ENCODE assay signal across 2 cellular contexts in genomic region chr19:35470128-35470527, GRCh38.
TF ChIP-seq lines count a peak whose summit lies in the region.

No MANE protein-coding gene starts in this region.

TF ChIP-seq in A549, 52 proteins besides CTCF, POLR2A, EP300 and RAD21:
- no peak for TF ChIP-seq PHF8 (IDR thresholded peaks at IDR 0.05; ENCODE audit: borderline replicate concordance, low read depth)
- no peak for TF ChIP-seq ZSCAN20 (CRISPR knock-in tag; IDR thresholded peaks at IDR 0.05)
- TF ChIP-seq ESRRA (IDR thresholded peaks at IDR 0.05; ENCODE audit: borderline replicate concordance, low read length): no peak
- TF ChIP-seq FOSB (CRISPR knock-in tag; IDR thresholded peaks at IDR 0.05): no peak
- no peak for TF ChIP-seq JUN (IDR thresholded peaks at IDR 0.05)
- no peak for TF ChIP-seq SMC3 (IDR thresholded peaks at IDR 0.05)
- no peak for TF ChIP-seq EHMT2 (IDR thresholded peaks at IDR 0.05; ENCODE audit: low read depth)
- TF ChIP-seq CBX8 (IDR thresholded peaks at IDR 0.05): no peak
- TF ChIP-seq, protein P1, sequence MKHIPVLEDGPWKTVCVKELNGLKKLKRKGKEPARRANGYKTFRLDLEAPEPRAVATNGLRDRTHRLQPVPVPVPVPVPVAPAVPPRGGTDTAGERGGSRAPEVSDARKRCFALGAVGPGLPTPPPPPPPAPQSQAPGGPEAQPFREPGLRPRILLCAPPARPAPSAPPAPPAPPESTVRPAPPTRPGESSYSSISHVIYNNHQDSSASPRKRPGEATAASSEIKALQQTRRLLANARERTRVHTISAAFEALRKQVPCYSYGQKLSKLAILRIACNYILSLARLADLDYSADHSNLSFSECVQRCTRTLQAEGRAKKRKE (CRISPR knock-in tag; IDR thresholded peaks at IDR 0.05; ENCODE audit: low read depth): no peak
- no peak for TF ChIP-seq TP53 (CRISPR knock-in tag; IDR thresholded peaks at IDR 0.05)
- TF ChIP-seq, protein P2, sequence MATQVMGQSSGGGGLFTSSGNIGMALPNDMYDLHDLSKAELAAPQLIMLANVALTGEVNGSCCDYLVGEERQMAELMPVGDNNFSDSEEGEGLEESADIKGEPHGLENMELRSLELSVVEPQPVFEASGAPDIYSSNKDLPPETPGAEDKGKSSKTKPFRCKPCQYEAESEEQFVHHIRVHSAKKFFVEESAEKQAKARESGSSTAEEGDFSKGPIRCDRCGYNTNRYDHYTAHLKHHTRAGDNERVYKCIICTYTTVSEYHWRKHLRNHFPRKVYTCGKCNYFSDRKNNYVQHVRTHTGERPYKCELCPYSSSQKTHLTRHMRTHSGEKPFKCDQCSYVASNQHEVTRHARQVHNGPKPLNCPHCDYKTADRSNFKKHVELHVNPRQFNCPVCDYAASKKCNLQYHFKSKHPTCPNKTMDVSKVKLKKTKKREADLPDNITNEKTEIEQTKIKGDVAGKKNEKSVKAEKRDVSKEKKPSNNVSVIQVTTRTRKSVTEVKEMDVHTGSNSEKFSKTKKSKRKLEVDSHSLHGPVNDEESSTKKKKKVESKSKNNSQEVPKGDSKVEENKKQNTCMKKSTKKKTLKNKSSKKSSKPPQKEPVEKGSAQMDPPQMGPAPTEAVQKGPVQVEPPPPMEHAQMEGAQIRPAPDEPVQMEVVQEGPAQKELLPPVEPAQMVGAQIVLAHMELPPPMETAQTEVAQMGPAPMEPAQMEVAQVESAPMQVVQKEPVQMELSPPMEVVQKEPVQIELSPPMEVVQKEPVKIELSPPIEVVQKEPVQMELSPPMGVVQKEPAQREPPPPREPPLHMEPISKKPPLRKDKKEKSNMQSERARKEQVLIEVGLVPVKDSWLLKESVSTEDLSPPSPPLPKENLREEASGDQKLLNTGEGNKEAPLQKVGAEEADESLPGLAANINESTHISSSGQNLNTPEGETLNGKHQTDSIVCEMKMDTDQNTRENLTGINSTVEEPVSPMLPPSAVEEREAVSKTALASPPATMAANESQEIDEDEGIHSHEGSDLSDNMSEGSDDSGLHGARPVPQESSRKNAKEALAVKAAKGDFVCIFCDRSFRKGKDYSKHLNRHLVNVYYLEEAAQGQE (IDR thresholded peaks at IDR 0.05): no peak
- no peak for TF ChIP-seq CHD2 (IDR thresholded peaks at IDR 0.05; ENCODE audit: low read length, partially characterized antibody)
- TF ChIP-seq FOXS1 (CRISPR knock-in tag; IDR thresholded peaks at IDR 0.05): no peak
- no peak for TF ChIP-seq CEBPB (IDR thresholded peaks at IDR 0.05)
- TF ChIP-seq BHLHE40 (IDR thresholded peaks at IDR 0.05; ENCODE audit: low read depth, low read length): no peak
- no peak for TF ChIP-seq MYC (IDR thresholded peaks at IDR 0.05; ENCODE audit: borderline replicate concordance, low read length)
- TF ChIP-seq FOSL2 (IDR thresholded peaks at IDR 0.05): no peak
- no peak for TF ChIP-seq FOSL2 (CRISPR knock-in tag; IDR thresholded peaks at IDR 0.05)
- TF ChIP-seq NR3C1 (IDR thresholded peaks at IDR 0.05): no peak
- no peak for TF ChIP-seq JUNB (IDR thresholded peaks at IDR 0.05)

TF ChIP-seq in GM12878, 131 proteins besides CTCF, POLR2A, EP300 and RAD21:
- TF ChIP-seq CHD2 (IDR thresholded peaks at IDR 0.05; ENCODE audit: borderline replicate concordance, low read depth, low read length) (no peak), EGR1 (IDR thresholded peaks at IDR 0.05; ENCODE audit: borderline replicate concordance in 1 of 2, low read depth in 2 of 2, low read length in 2 of 2) (no peak), ZNF274 (IDR thresholded peaks at IDR 0.05; ENCODE audit: insufficient read depth, insufficient read length) (no peak), SPI1 (IDR thresholded peaks at IDR 0.05; ENCODE audit: borderline replicate concordance, insufficient read depth, low read depth, low read length) (peak; percentile 82), MTA3 (IDR thresholded peaks at IDR 0.05; ENCODE audit: borderline replicate concordance, low read length) (no peak), RFX5 (IDR thresholded peaks at IDR 0.05; ENCODE audit: low read depth, low read length) (no peak), ZSCAN29 (IDR thresholded peaks at IDR 0.05) (no peak), CBFB (IDR thresholded peaks at IDR 0.05; ENCODE audit: low read depth) (no peak), CUX1 (IDR thresholded peaks at IDR 0.05; ENCODE audit: insufficient replicate concordance, low read depth, low read length) (no peak), BCL11A (IDR thresholded peaks at IDR 0.05; ENCODE audit: low read depth, low read length) (no peak), E2F8 (IDR thresholded peaks at IDR 0.05; ENCODE audit: low read depth, partially characterized antibody) (no peak), RUNX3 (IDR thresholded peaks at IDR 0.05; ENCODE audit: low read length) (no peak), IKZF2 (IDR thresholded peaks at IDR 0.05) (peak; percentile 54 to 56; a peak in 2 of 4 replicates), IKZF1 (conservative IDR thresholded peaks at IDR 0.05) (peak; percentile 4; the same call in 1 of the 2 replicates), PAX5 (IDR thresholded peaks at IDR 0.05; ENCODE audit: borderline replicate concordance, low read depth, low read length) (no peak), TBL1XR1 (IDR thresholded peaks at IDR 0.05; ENCODE audit: low read depth, low read length) (no peak), IRF4 (IDR thresholded peaks at IDR 0.05; ENCODE audit: low read depth, low read length) (no peak), DPF2 (IDR thresholded peaks at IDR 0.05) (no peak)
- TF ChIP-seq, protein P3, sequence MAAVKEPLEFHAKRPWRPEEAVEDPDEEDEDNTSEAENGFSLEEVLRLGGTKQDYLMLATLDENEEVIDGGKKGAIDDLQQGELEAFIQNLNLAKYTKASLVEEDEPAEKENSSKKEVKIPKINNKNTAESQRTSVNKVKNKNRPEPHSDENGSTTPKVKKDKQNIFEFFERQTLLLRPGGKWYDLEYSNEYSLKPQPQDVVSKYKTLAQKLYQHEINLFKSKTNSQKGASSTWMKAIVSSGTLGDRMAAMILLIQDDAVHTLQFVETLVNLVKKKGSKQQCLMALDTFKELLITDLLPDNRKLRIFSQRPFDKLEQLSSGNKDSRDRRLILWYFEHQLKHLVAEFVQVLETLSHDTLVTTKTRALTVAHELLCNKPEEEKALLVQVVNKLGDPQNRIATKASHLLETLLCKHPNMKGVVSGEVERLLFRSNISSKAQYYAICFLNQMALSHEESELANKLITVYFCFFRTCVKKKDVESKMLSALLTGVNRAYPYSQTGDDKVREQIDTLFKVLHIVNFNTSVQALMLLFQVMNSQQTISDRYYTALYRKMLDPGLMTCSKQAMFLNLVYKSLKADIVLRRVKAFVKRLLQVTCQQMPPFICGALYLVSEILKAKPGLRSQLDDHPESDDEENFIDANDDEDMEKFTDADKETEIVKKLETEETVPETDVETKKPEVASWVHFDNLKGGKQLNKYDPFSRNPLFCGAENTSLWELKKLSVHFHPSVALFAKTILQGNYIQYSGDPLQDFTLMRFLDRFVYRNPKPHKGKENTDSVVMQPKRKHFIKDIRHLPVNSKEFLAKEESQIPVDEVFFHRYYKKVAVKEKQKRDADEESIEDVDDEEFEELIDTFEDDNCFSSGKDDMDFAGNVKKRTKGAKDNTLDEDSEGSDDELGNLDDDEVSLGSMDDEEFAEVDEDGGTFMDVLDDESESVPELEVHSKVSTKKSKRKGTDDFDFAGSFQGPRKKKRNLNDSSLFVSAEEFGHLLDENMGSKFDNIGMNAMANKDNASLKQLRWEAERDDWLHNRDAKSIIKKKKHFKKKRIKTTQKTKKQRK (IDR thresholded peaks at IDR 0.05; ENCODE audit: low read depth, low read length): no peak
- TF ChIP-seq, protein P4, sequence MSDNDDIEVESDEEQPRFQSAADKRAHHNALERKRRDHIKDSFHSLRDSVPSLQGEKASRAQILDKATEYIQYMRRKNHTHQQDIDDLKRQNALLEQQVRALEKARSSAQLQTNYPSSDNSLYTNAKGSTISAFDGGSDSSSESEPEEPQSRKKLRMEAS (IDR thresholded peaks at IDR 0.05; ENCODE audit: low read depth, low read length): no peak
